In the genomic region with DNA sequence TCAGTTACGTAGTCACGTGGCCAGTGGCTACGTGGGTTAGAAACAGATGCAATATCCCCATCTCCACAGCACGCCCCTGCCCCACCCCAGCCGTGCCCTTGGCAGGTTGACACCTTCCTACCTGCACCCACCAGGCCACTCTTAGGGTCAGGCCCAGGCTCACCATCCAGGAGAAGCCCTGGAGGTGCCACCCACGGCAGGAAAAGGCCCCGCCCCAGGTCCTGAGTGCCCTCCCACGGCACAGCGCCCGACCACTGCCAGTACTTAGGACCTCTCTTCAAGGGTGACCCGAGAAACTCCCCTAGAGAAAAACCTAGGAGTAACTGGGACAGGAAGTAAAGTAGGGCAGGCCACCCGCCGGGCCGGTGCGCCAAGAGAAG, we compare ENCODE assay signal across 8 cellular contexts. TPM values are rescaled to one million over a fixed set of nuclear protein-coding genes. Genes with fewer than 3 reads are reported as not detected.
DNase-seq lines count a peak whose midpoint lies in the region; ATAC-seq, FAIRE-seq and TF ChIP-seq lines count a peak whose summit lies in the region.

No MANE protein-coding gene starts in this region.

- no peak overlapping the region for H2AFZ ChIP-seq in OCI-LY7 (ENCODE audit: low read length)

- peaks cover 57% of the 10 kb centered on the region for H3K36me3 ChIP-seq in OCI-LY7 (ENCODE audit: insufficient read depth, low read length)

- H4K20me1 ChIP-seq in OCI-LY7 (ENCODE audit: insufficient read depth, low read length): no peaks in the 10 kb centered on the region; the same call in 1 of the 2 replicates

- H3K4me2 ChIP-seq in OCI-LY7 (ENCODE audit: low read length): peak overlapping the region; percentile 74

- H3K27ac ChIP-seq in OCI-LY7 (ENCODE audit: low read depth, low read length, poor library complexity, severe bottlenecking): peak overlapping the region; percentile 14

- POLR2A ChIA-PET in OCI-LY7 (lab: Charles Lee): interaction anchor here (0.5 to 1.3 kb wide), 2 partner anchors 19 to 20 kb away, joined by 3 to 4 read pairs; no protein-coding TSS in a partner anchor

- no peak for TF ChIP-seq CTCF in GM12864 (IDR thresholded peaks at IDR 0.05; ENCODE audit: low read depth, low read length, missing control alignments)
- no peak for TF ChIP-seq CTCF in OCI-LY7 (conservative IDR thresholded peaks at IDR 0.05; ENCODE audit: low read length)
- no peak for TF ChIP-seq CTCF in epithelial cell of esophagus (IDR thresholded peaks at IDR 0.05; ENCODE audit: insufficient read depth, low read depth, low read length, missing control alignments)
- TF ChIP-seq CTCF in GM10266 (IDR thresholded peaks at IDR 0.05; ENCODE audit: control insufficient read depth, insufficient read depth, low read depth, missing control alignments): no peak

- DNase-seq in GM12864 (ENCODE audit: low read depth) (no peak), OCI-LY7 (ENCODE audit: low spot score) (no peak), epithelial cell of esophagus (ENCODE audit: low read depth) (no peak), sciatic nerve (ENCODE audit: low spot score) (peak; percentile 59), NCI-H187 (lab: John Stamatoyannopoulos, UW) (no peak), GM10266 (ENCODE audit: extremely low spot score) (no peak), urothelium cell line (ENCODE audit: low spot score) (no peak), SHP77 (lab: John Stamatoyannopoulos, UW) (no peak)

- CTCF ChIA-PET in OCI-LY7 (lab: Charles Lee; ENCODE audit: unreplicated experiment): no interaction called here

- peaks cover 23% of the 10 kb centered on the region for H3K4me1 ChIP-seq in OCI-LY7 (ENCODE audit: insufficient read depth, low read length, poor library complexity, severe bottlenecking)

- no peak for ATAC-seq in sciatic nerve

- intact Hi-C loops in OCI-LY7 (cut with micrococcal nuclease; ENCODE audit: unreplicated experiment): no loop called here
- intact Hi-C loops in sciatic nerve (cut with DNase I): no loop called here

- no peak for FAIRE-seq in urothelium cell line (lab: Jason Lieb, UNC)

- H3K4me3 ChIP-seq in GM12864 (ENCODE audit: low read depth, low read length): peak overlapping the region; percentile 94
- peak overlapping the region; percentile 81 for H3K4me3 ChIP-seq in OCI-LY7 (ENCODE audit: low read depth, low read length, poor library complexity, severe bottlenecking)
- H3K4me3 ChIP-seq in epithelial cell of esophagus (ENCODE audit: low read length): peak overlapping the region; percentile 76

- no peaks in the 10 kb centered on the region for H3K9me3 ChIP-seq in OCI-LY7 (ENCODE audit: low read length)

- H3K79me2 ChIP-seq in OCI-LY7 (ENCODE audit: insufficient read depth, low read depth, low read length): peaks cover 5% of the 10 kb centered on the region; the same call in 1 of the 2 replicates

- H3K9me2 ChIP-seq in OCI-LY7 (ENCODE audit: insufficient read depth, low read length): no peaks in the 10 kb centered on the region

- no TSS peak for BruUV-seq in OCI-LY7 (replicated peaks; lab: Mats Ljungman, UMichigan)

RNA-seq across cellular contexts. Expression of a gene that starts 1.5 kb away (rescaled TPM):
- 33.3 and 33.4 TPM in 2 replicates for total RNA-seq in OCI-LY7 (2014; rRNA removed; shearing (Covaris generic))
- total RNA-seq in OCI-LY7 (2022) (30.7 and 32.2 TPM in 2 replicates), sciatic nerve (15.8 TPM)

RNA-seq across cellular contexts. Expression of a gene that starts 7.5 kb away (rescaled TPM):
- total RNA-seq in OCI-LY7 (2014; rRNA removed; shearing (Covaris generic)): 92.8 and 99.5 TPM in 2 replicates
- total RNA-seq in OCI-LY7 (2022): 46.3 and 50.0 TPM in 2 replicates
- 34.2 TPM for total RNA-seq in sciatic nerve

RNA-seq across cellular contexts. Expression of a gene that starts 19.1 kb away (rescaled TPM):
- 125 and 163 TPM in 2 replicates for total RNA-seq in OCI-LY7 (2014; rRNA removed; shearing (Covaris generic))
- total RNA-seq in OCI-LY7 (2022) (311 and 322 TPM in 2 replicates), sciatic nerve (251 TPM)

RNA-seq across cellular contexts. Expression of a gene that starts 38.5 kb away (rescaled TPM):
- 197 and 201 TPM in 2 replicates for total RNA-seq in OCI-LY7 (2014; rRNA removed; shearing (Covaris generic))
- 131 and 154 TPM in 2 replicates for total RNA-seq in OCI-LY7 (2022)
- 250 TPM for total RNA-seq in sciatic nerve

RNA-seq across cellular contexts. Expression of a gene that starts 48.1 kb away (rescaled TPM):
- 0.22 and 0.31 TPM in 2 replicates for total RNA-seq in OCI-LY7 (2014; rRNA removed; shearing (Covaris generic))
- total RNA-seq in OCI-LY7 (2022) (0.53 and 0.80 TPM in 2 replicates), sciatic nerve (10.5 TPM)
